In the genomic region with DNA sequence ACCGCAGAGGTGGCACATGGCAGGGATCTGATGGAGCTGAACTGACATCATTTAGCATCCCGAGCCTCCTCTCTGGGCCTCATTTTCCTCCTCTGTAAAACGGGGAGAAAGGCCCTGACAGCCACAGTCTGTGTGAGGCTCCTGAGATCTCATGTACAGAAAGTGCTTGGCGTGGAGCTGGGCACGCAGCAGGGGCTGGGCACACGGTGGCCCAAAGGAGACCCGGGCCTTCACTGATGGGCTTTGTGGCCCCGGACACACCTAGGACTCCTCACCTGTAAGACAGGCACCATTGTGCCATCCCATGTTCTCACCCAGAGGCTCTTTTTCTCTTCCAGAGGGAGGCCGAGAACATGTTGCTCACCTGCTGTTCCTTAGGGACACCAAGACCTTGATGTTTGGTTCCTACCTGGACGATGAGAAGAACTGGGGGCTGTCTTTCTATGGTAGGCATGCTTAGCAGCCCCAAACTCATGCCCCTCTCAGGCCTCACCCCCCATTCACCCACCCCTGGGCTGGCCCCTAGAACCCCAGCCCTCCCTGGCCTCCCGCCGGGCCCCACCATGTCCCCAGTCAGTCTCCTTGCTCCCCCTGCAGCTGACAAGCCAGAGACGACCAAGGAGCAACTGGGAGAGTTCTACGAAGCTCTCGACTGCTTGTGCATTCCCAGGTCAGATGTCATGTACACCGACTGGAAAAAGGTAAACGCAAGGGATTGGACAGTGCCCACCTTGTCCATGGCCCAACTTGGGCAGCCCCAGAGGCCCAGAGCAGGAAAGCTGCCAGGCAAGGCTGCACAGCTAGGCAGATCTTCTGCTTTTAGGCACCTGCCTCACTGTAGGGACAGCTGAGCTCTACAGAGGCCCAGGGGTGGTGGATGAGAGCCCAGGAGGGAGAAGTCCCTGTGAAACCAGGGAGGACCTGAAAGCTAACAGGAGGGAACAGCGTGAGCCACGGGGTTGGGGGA, we compare ENCODE assay signal across 1 cellular context.
TF ChIP-seq lines count a peak whose summit lies in the region.

No MANE protein-coding gene starts in this region.

TF ChIP-seq in K562, 482 proteins besides CTCF, POLR2A, EP300 and RAD21:
- TF ChIP-seq POLR2G (IDR thresholded peaks at IDR 0.05; ENCODE audit: low read depth, low read length) = peak; percentile 47; the same call in 1 of the 2 replicates
